ENCODE assay signal across 15 cellular contexts in the genomic region with DNA sequence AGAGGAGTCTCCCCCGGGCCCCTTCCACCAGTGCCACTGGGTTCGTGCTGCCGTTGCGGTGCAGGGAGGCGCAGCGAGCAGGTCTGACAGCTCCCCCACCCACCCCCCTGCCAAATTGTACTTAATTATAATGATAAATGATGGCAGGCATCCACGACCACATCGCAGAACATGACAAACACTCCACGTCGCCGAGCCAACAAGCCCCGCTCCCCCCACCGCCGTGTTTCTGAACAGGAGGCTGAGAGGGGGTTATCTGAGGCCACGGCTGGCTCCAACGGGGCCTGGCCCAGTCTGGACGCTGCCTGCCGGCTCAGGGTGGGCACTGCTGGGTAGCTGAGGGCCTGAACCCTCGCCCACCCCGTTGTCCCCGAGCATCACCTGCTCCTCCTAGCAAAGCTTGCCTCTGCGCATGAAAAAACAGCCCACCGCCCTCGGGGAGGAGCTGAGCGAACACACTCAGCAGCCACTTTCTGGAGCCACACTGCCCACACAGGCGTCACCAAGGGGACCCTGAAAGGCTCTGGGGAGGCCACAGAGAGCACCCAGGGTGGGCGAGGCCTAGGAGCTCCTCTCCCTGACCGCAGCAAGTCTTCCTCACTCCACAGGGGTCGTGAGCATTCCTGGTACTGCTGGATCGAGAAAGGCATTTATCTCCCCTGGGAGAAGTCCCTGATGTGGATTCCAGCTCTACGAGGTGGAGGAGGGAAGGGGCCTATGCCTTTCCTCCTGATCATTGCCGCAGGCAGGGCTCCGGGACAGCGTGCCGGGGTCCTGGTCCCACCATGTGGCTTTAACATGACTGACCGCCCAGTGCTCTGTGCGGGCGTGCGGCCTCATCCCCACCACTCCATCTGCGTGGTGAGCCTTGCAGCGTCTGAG. TPM values are rescaled to one million over a fixed set of nuclear protein-coding genes. Genes with fewer than 3 reads are reported as not detected.
A peak's percentile ranks its signal among the peaks of the same experiment; 100 is the strongest.
DNase-seq lines count a peak whose midpoint lies in the region; ATAC-seq lines count a peak whose summit lies in the region.
"Had no signal": no experiment of that assay in that cellular context is flagged by ENCODE, and none has a peak within 500 bp of the region (broad histone marks: within the 10 kb centered on the region; RNA-seq: fewer than 3 reads in every experiment).

No MANE protein-coding gene starts in this region.

- H4K8ac ChIP-seq in mesendoderm (ENCODE audit: low read depth, low read length), result no peak overlapping the region

- no peaks in the 10 kb centered on the region for H3K4me1 Mint-ChIP-seq in activated CD4-positive, alpha-beta memory T cell treated with anti-CD3 and anti-CD28 coated beads, Interleukin-2, amount 10 ng/mL, durations not matched to agents 7 days and 5 days

- H3K9me3 Mint-ChIP-seq in activated CD4-positive, alpha-beta memory T cell treated with anti-CD3 and anti-CD28 coated beads, Interleukin-2, amount 10 ng/mL, durations not matched to agents 7 days and 5 days, result no peaks in the 10 kb centered on the region

- H2AK5ac ChIP-seq in mesendoderm (ENCODE audit: low read length), result no peak overlapping the region

- H3K27me3 ChIP-seq in mesendoderm (ENCODE audit: insufficient read depth, low read length, poor library complexity), result no peaks in the 10 kb centered on the region

- ATAC-seq in GM18511 (IDR thresholded peaks at IDR 0.05; ENCODE audit: unreplicated experiment) (no peak), HG02970 (IDR thresholded peaks at IDR 0.05; ENCODE audit: low FRiP score, unreplicated experiment) (no peak)
- ATAC-seq: T-cell had no signal

- POLR2A ChIA-PET in activated CD4-positive, alpha-beta memory T cell treated with anti-CD3 and anti-CD28 coated beads, Interleukin-2, amount 10 ng/mL, durations not matched to agents 7 days and 5 days (lab: Charles Lee), result no interaction called here

- DNase-seq in NCI-H748 (lab: John Stamatoyannopoulos, UW; ENCODE audit: unreplicated experiment), result peak; percentile 47
- DNase-seq in NCI-H748 treated with DMSO at 0.1 percent for 48 hours (lab: John Stamatoyannopoulos, UW), result no peak
- DNase-seq in DMS79 treated with DMSO at 0.1 percent for 48 hours (lab: John Stamatoyannopoulos, UW), result peak; percentile 65
- DNase-seq in NCI-H1694 treated with DMSO at 0.1 percent for 48 hours (lab: John Stamatoyannopoulos, UW), result peak; percentile 92
- peak; percentile 75 for DNase-seq in mesendoderm
- no peak for DNase-seq in activated CD4-positive, alpha-beta memory T cell treated with anti-CD3 and anti-CD28 coated beads, Interleukin-2, amount 10 ng/mL, durations not matched to agents 7 days and 5 days
- DNase-seq: 8988T, Caco-2, GOT3, MV-4-11, NCI-H2029, NCI-H774, T-cell had no signal

- no peak overlapping the region for H3K27ac ChIP-seq in mesendoderm (ENCODE audit: low read depth, low read length)

- H3K36me3 ChIP-seq in mesendoderm (ENCODE audit: control insufficient read depth, insufficient read depth, low read length), result no peaks in the 10 kb centered on the region

- no peak overlapping the region for H3K18ac ChIP-seq in mesendoderm (ENCODE audit: low read length)

- H3K56ac ChIP-seq in mesendoderm (ENCODE audit: low read length), result no peak overlapping the region

- no peaks in the 10 kb centered on the region for H3K27me3 Mint-ChIP-seq in activated CD4-positive, alpha-beta memory T cell treated with anti-CD3 and anti-CD28 coated beads, Interleukin-2, amount 10 ng/mL, durations not matched to agents 7 days and 5 days

- H3K4me3 Mint-ChIP-seq in activated CD4-positive, alpha-beta memory T cell treated with anti-CD3 and anti-CD28 coated beads, Interleukin-2, amount 10 ng/mL, durations not matched to agents 7 days and 5 days, result no peak overlapping the region
- H3K4me3 Mint-ChIP-seq: T-cell had no signal

- no peak overlapping the region for H4K5ac ChIP-seq in mesendoderm (ENCODE audit: low read length)

- no peak overlapping the region for H3K4ac ChIP-seq in mesendoderm (ENCODE audit: low read depth, low read length)

- no peak overlapping the region for H3K27ac Mint-ChIP-seq in activated CD4-positive, alpha-beta memory T cell treated with anti-CD3 and anti-CD28 coated beads, Interleukin-2, amount 10 ng/mL, durations not matched to agents 7 days and 5 days
- H3K27ac Mint-ChIP-seq: T-cell had no signal

- no peak overlapping the region for H3K4me2 ChIP-seq in mesendoderm (ENCODE audit: low read length)

- H2BK5ac ChIP-seq in mesendoderm (ENCODE audit: low read length), result no peak overlapping the region

- no peaks in the 10 kb centered on the region for H3K4me1 ChIP-seq in mesendoderm (ENCODE audit: control insufficient read depth, low read depth, low read length)
- H3K4me1 ChIP-seq: Caco-2 had no signal

- H2BK15ac ChIP-seq in mesendoderm (replicated peaks; ENCODE audit: low read depth), result no peak overlapping the region

- no peaks in the 10 kb centered on the region for H3K36me3 Mint-ChIP-seq in activated CD4-positive, alpha-beta memory T cell treated with anti-CD3 and anti-CD28 coated beads, Interleukin-2, amount 10 ng/mL, durations not matched to agents 7 days and 5 days (ENCODE audit: low read depth)
- H3K36me3 Mint-ChIP-seq: T-cell had no signal

- no peak overlapping the region for H3K23ac ChIP-seq in mesendoderm (ENCODE audit: low read length)

- no peak overlapping the region for H3K9ac ChIP-seq in mesendoderm (ENCODE audit: low read length)

- H3K79me1 ChIP-seq in mesendoderm (ENCODE audit: low read length), result no peaks in the 10 kb centered on the region

- H3K4me3 ChIP-seq in mesendoderm (ENCODE audit: low read length), result no peak overlapping the region

- no peak overlapping the region for H2BK120ac ChIP-seq in mesendoderm (ENCODE audit: low read depth, low read length)

- CTCF ChIA-PET in activated CD4-positive, alpha-beta memory T cell treated with anti-CD3 and anti-CD28 coated beads, Interleukin-2, amount 10 ng/mL, durations not matched to agents 7 days and 5 days (lab: Charles Lee), result no interaction called here

- no CpG with 5 or more reads among the region's 41 CpGs for WGBS in mesendoderm (ENCODE audit: extremely low coverage, insufficient coverage, low lambda C conversion rate)

- H3K79me2 ChIP-seq in mesendoderm (ENCODE audit: control insufficient read depth, insufficient read depth, low read length), result no peaks in the 10 kb centered on the region

RNA-seq across cellular contexts. Expression of gene DIO3, which starts 35.4 kb away (rescaled TPM):
- polyA plus RNA-seq in mesendoderm (2013, experiment 1 of 2), result 1.6 TPM
- 1.6 TPM for polyA plus RNA-seq in mesendoderm (2013, experiment 2 of 2)
- not detected for total RNA-seq in activated CD4-positive, alpha-beta memory T cell treated with anti-CD3 and anti-CD28 coated beads, Interleukin-2, amount 10 ng/mL, durations not matched to agents 7 days and 5 days
- total RNA-seq: T-cell had no signal

Comparison
In these comparisons a context has a peak if more than half of its experiments do, and no peak if none do; other contexts are left out.
1. DNase-seq: peak in NCI-H748 (single experiment), DMS79 treated with DMSO at 0.1 percent for 48 hours (single experiment), NCI-H1694 treated with DMSO at 0.1 percent for 48 hours (single experiment) and mesendoderm (single experiment); none in NCI-H748 treated with DMSO at 0.1 percent for 48 hours (single experiment) and activated CD4-positive, alpha-beta memory T cell treated with anti-CD3 and anti-CD28 coated beads, Interleukin-2, amount 10 ng/mL, durations not matched to agents 7 days and 5 days (single experiment).